Comparison of ENCODE assay signal across 8 cellular contexts in the genomic region with DNA sequence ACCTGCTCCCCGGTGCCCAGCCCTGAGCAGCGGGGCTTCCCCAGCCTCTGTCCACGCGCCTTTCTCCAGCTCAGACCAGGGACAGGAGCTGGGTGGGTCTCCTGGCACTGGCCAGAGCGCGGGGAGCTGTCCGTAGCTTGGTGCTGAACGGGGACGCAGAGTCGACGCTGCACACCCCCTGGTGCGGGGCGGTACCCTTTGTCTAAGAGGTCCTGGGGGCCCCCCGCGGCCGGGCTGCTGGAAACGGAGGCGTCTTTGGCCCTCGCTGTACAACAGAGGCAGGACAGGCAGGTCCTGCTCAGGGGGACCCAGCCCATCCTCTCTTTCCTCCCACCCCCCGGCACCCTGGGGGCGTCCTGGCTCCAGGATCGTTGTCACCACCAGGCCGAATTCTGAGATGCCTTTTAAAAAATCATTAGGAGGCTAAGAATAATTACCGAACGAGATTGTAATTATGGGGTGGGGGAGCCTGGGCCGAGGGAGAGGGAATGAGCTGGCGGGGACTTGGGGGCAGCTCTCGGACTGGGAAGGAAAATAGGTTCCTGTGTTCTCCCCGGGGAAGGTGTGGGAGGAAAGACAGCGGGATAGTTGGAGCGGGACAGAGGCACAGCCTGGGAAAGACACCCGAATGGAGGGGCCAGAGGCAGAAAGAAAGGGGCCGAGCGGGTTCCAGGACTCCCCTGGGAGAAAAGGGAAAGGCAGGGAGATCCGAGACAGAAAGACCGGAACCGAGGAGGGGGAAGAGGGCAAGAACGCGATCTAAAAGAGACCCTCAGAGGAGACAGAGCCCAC. TPM values are rescaled to one million over a fixed set of nuclear protein-coding genes. Genes with fewer than 3 reads are reported as not detected.
DNase-seq lines count a peak whose midpoint lies in the region; ATAC-seq and TF ChIP-seq lines count a peak whose summit lies in the region.

No MANE protein-coding gene starts in this region.

- H3K27me3 ChIP-seq in CD8-positive, alpha-beta memory T cell (ENCODE audit: insufficient read depth, low read length, poor library complexity, severe bottlenecking): peaks cover 45% of the 10 kb centered on the region
- H3K27me3 ChIP-seq in ascending aorta: peaks cover 39% of the 10 kb centered on the region

- no peak overlapping the region for H3K4me3 ChIP-seq in CD8-positive, alpha-beta memory T cell (ENCODE audit: low read length)
- H3K4me3 ChIP-seq in ascending aorta: no peak overlapping the region

- CTCF ChIA-PET in CD8-positive, alpha-beta memory T cell (lab: Charles Lee): no interaction called here

- H3K27ac Mint-ChIP-seq in CD8-positive, alpha-beta memory T cell: peak overlapping the region in 2 of 8 donors; percentile 65 to 70

- no peak for ATAC-seq in GM19324 (IDR thresholded peaks at IDR 0.05; ENCODE audit: low FRiP score, unreplicated experiment)
- ATAC-seq in GM18907 (IDR thresholded peaks at IDR 0.05; ENCODE audit: unreplicated experiment): no peak

- H3K36me3 ChIP-seq in CD8-positive, alpha-beta memory T cell (ENCODE audit: insufficient read depth, low read length): no peaks in the 10 kb centered on the region
- H3K36me3 ChIP-seq in ascending aorta: no peaks in the 10 kb centered on the region

- H3K4me1 Mint-ChIP-seq in CD8-positive, alpha-beta memory T cell: peaks cover 27 to 54% (median 32%) of the 10 kb centered on the region in 3 donors

- peaks cover 15% of the 10 kb centered on the region for H3K4me1 ChIP-seq in CD8-positive, alpha-beta memory T cell (ENCODE audit: insufficient read depth, low read length)
- peaks cover 0 to 9% of the 10 kb centered on the region in 2 donors for H3K4me1 ChIP-seq in ascending aorta

- H3K4me3 Mint-ChIP-seq in CD8-positive, alpha-beta memory T cell: peak overlapping the region in 4 of 7 donors; percentile 6 to 58 (median 44)

- intact Hi-C loops in ascending aorta (cut with DNase I): no loop called here

- no peaks in the 10 kb centered on the region for H3K36me3 Mint-ChIP-seq in CD8-positive, alpha-beta memory T cell

- no peaks in the 10 kb centered on the region for H3K9me3 ChIP-seq in CD8-positive, alpha-beta memory T cell (ENCODE audit: low read length)
- no peaks in the 10 kb centered on the region for H3K9me3 ChIP-seq in ascending aorta

- POLR2A ChIA-PET in CD8-positive, alpha-beta memory T cell (lab: Charles Lee): no interaction called here

- DNase-seq in CD8-positive, alpha-beta memory T cell: no peak
- DNase-seq in NCI-H460 (ENCODE audit: extremely low read depth, low read depth) (peak; percentile 26), dermis microvascular lymphatic vessel endothelial cell (ENCODE audit: low read depth in 2 of 2) (peak; percentile 38 to 71), mucosa of gallbladder (ENCODE audit: low spot score) (peak; percentile 54), inferior parietal cortex (ENCODE audit: extremely low spot score) (no peak), ascending aorta (ENCODE audit: low spot score in 2 of 2) (no peak)

- H3K27me3 Mint-ChIP-seq in CD8-positive, alpha-beta memory T cell: peaks cover 60 to 87% of the 10 kb centered on the region in 2 donors

- no peak overlapping the region for H3K27ac ChIP-seq in CD8-positive, alpha-beta memory T cell (ENCODE audit: low read depth, low read length)
- no peak overlapping the region for H3K27ac ChIP-seq in ascending aorta

- no peak for TF ChIP-seq CTCF in ascending aorta (IDR thresholded peaks at IDR 0.05)

- peaks cover 0 to 6% (median 0%) of the 10 kb centered on the region in 5 donors for H3K9me3 Mint-ChIP-seq in CD8-positive, alpha-beta memory T cell

RNA-seq across cellular contexts. Expression of a gene that starts 4.1 kb away (rescaled TPM):
- total RNA-seq in CD8-positive, alpha-beta memory T cell: under 1 TPM; 0.15 to 0.16 TPM
- polyA plus RNA-seq in CD8-positive, alpha-beta memory T cell: 0.06 TPM
- total RNA-seq in NCI-H460 (2014; rRNA removed; shearing (Covaris generic)): 0.05 and 0.17 TPM in 2 replicates
- 0.07 TPM in 1 of 2 replicates, not detected in the other for polyA plus RNA-seq in NCI-H460 (2014; cell fraction: nucleus; rRNA removed)
- total RNA-seq in dermis microvascular lymphatic vessel endothelial cell (under 0.01 TPM in 2 replicates), mucosa of gallbladder (0.43 TPM), ascending aorta (not detected)

RNA-seq across cellular contexts. Expression of a gene that starts 18.7 kb away (rescaled TPM):
- total RNA-seq in CD8-positive, alpha-beta memory T cell: not detected
- polyA plus RNA-seq in CD8-positive, alpha-beta memory T cell: not detected
- total RNA-seq in NCI-H460 (2014; rRNA removed; shearing (Covaris generic)): not detected in 2 replicates
- not detected in 2 replicates for polyA plus RNA-seq in NCI-H460 (2014; cell fraction: nucleus; rRNA removed)
- not detected in 2 replicates for total RNA-seq in dermis microvascular lymphatic vessel endothelial cell
- not detected for total RNA-seq in mucosa of gallbladder
- total RNA-seq in ascending aorta: not detected

Comparison
In these comparisons a context has a peak if more than half of its experiments do, and no peak if none do; other contexts are left out.
1. DNase-seq: peak in NCI-H460 (single experiment), dermis microvascular lymphatic vessel endothelial cell (2 of 2) and mucosa of gallbladder (single experiment); none in CD8-positive, alpha-beta memory T cell (0 of 5), inferior parietal cortex (single experiment) and ascending aorta (0 of 2).